25 cellular contexts compared by ENCODE assay signal in the genomic region with DNA sequence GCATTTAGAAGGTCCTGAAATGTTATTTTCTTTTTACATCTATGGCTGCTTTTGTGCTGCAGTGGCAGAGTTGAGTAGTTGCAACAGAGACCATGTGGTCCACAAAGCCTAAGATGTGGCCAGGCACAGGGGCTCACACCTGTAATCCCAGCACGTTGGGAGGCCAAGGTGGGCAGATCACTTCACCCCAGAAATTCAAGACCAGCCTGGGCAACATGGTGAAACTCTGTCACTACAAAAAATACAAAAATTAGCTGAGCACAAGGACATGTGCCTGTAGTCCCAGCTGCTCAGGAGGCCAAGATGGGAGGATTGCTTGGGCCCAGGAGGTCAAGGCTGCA. TPM values are rescaled to one million over a fixed set of nuclear protein-coding genes. Genes with fewer than 3 reads are reported as not detected.
"Had no signal": no experiment of that assay in that cellular context is flagged by ENCODE, and none has a peak within 500 bp of the region (broad histone marks: within the 10 kb centered on the region; RNA-seq: fewer than 3 reads in every experiment).

No MANE protein-coding gene starts in this region.

- ATAC-seq: heart left ventricle; naive thymus-derived CD8-positive, alpha-beta T cell; stimulated activated effector memory CD8-positive, alpha-beta T cell treated with anti-CD3 and anti-CD28 coated beads, Interleukin-12 subunit alpha, Interleukin-12 subunit beta, amount 100 ng/mL, for 72 hours; stimulated activated naive CD8-positive, alpha-beta T cell treated with anti-CD3 and anti-CD28 coated beads, Interleukin-15, Interleukin-2, amounts not matched to agents 100 U/mL and 50 U/mL, for 24 hours; upper lobe of right lung had no signal

- H3K4me1 Mint-ChIP-seq: neural crest cell had no signal

- H3K27ac Mint-ChIP-seq: stimulated activated effector memory CD8-positive, alpha-beta T cell treated with anti-CD3 and anti-CD28 coated beads, Interleukin-12 subunit alpha, Interleukin-12 subunit beta, amount 100 ng/mL, for 72 hours had no signal

- H3K4me3 Mint-ChIP-seq: naive thymus-derived CD8-positive, alpha-beta T cell; neural crest cell; stimulated activated effector memory CD8-positive, alpha-beta T cell treated with anti-CD3 and anti-CD28 coated beads, Interleukin-12 subunit alpha, Interleukin-12 subunit beta, amount 100 ng/mL, for 72 hours had no signal

- H3K27me3 ChIP-seq: esophagus squamous epithelium, heart left ventricle, ovary, suprapubic skin, thyroid gland, upper lobe of right lung, vagina had no signal

- DNase-seq: cerebellar nuclear complex; dermis blood vessel endothelial cell; esophagus squamous epithelium; foreskin fibroblast; heart left ventricle; hypothalamus; islet precursor cell; left ventricle myocardium inferior; naive thymus-derived CD8-positive, alpha-beta T cell; stimulated activated CD4-positive, alpha-beta T cell treated with anti-CD3 and anti-CD28 coated beads, Interleukin-4, amount 100 ng/mL, for 1 hour; stimulated activated CD8-positive, alpha-beta memory T cell treated with anti-CD3 and anti-CD28 coated beads, Interleukin-4, amount 100 ng/mL, for 48 hours; stimulated activated naive CD8-positive, alpha-beta T cell treated with anti-CD3 and anti-CD28 coated beads, Interleukin-15, Interleukin-2, amounts not matched to agents 100 U/mL and 50 U/mL, for 24 hours; thyroid gland; upper lobe of right lung had no signal

- H3K9me3 ChIP-seq: esophagus squamous epithelium, heart left ventricle, mucosa of descending colon, ovary, prostate gland, suprapubic skin, thyroid gland, upper lobe of right lung, vagina had no signal

- H3K4me1 ChIP-seq: esophagus squamous epithelium, heart left ventricle, left ventricle myocardium inferior, prostate gland, suprapubic skin, thyroid gland, upper lobe of right lung, vagina had no signal

- H3K27me3 Mint-ChIP-seq: naive thymus-derived CD8-positive, alpha-beta T cell had no signal

- H3K4me3 ChIP-seq: esophagus squamous epithelium, heart left ventricle, left ventricle myocardium inferior, mucosa of descending colon, ovary, prostate gland, suprapubic skin, thyroid gland, upper lobe of right lung, vagina had no signal

- H3K27ac ChIP-seq: esophagus squamous epithelium, heart left ventricle, left ventricle myocardium inferior, ovary, prostate gland, suprapubic skin, thyroid gland, upper lobe of right lung, vagina had no signal

- H3K36me3 ChIP-seq: ovary had no signal

- H3K9me3 Mint-ChIP-seq: naive thymus-derived CD8-positive, alpha-beta T cell; stimulated activated effector memory CD8-positive, alpha-beta T cell treated with anti-CD3 and anti-CD28 coated beads, Interleukin-12 subunit alpha, Interleukin-12 subunit beta, amount 100 ng/mL, for 72 hours had no signal

RNA-seq across cellular contexts. Expression of a gene that starts 45.0 kb away (rescaled TPM):
- total RNA-seq: dermis blood vessel endothelial cell; epithelial cell of proximal tubule; esophagus squamous epithelium; glomerular endothelial cell; lung microvascular endothelial cell; naive thymus-derived CD8-positive, alpha-beta T cell; ovary; renal cortical epithelial cell; suprapubic skin; thyroid gland; upper lobe of right lung had no signal
